20 cellular contexts compared by ENCODE assay signal in genomic region chr4:48629458-48629857, GRCh38.
DNase-seq lines count a peak whose midpoint lies in the region; ATAC-seq, FAIRE-seq and TF ChIP-seq lines count a peak whose summit lies in the region.
"Had no signal": no experiment of that assay in that cellular context is flagged by ENCODE, and none has a peak within 500 bp of the region (broad histone marks: within the 10 kb centered on the region; RNA-seq: fewer than 3 reads in every experiment).

No MANE protein-coding gene starts in this region.

- no peaks in the 10 kb centered on the region for H3K9me1 ChIP-seq in K562 (ENCODE audit: control insufficient read depth, insufficient read depth, low read length)

- no peak for TF ChIP-seq RAD21 in K562 (CRISPR knock-in tag; conservative IDR thresholded peaks at IDR 0.05 in 1 of 2, IDR thresholded peaks at IDR 0.05 in 1 of 2)

- H3K36me3 Mint-ChIP-seq in T-helper 17 cell (ENCODE audit: low read depth) (peaks cover 4% of the 10 kb centered on the region), nephron progenitor cell (ENCODE audit: low read depth) (peaks cover 8% of the 10 kb centered on the region)

- POLR2A ChIA-PET in K562 (lab: Yijun Ruan, JAX), result interaction anchor here (1.7 kb wide), 1 partner anchor 9 kb away, joined by 5 read pairs; no protein-coding TSS in a partner anchor

- no peaks in the 10 kb centered on the region for H3K79me2 ChIP-seq in K562 (ENCODE audit: control insufficient read depth, insufficient read depth, low read length)

- CTCF ChIA-PET in K562 (lab: Yijun Ruan, JAX; ENCODE audit: low intra/inter-chr PET ratio), result no interaction called here

- H3K27me3 Mint-ChIP-seq in T-helper 17 cell (no peaks in the 10 kb centered on the region), nephron progenitor cell (ENCODE audit: low read depth, poor library complexity) (no peaks in the 10 kb centered on the region)

- peaks cover 0 to 12% of the 10 kb centered on the region in 2 experiments; a peak in 3 of 5 replicates for H3K4me1 ChIP-seq in K562 (replicated peaks in 1 of 2; ENCODE audit: control insufficient read depth in 2 of 2, insufficient read depth in 2 of 2, low read length in 2 of 2)
- H3K4me1 ChIP-seq: BE2C had no signal

- no TSS peak for BruUV-seq in K562 (replicated peaks; lab: Mats Ljungman, UMichigan)

- peak; percentile 33; the same call in 1 of the 2 replicates for TF ChIP-seq EP300 in K562 (IDR thresholded peaks at IDR 0.05; ENCODE audit: low read length)

- H3K9me3 ChIP-seq in T-helper 17 cell (ENCODE audit: control insufficient read depth, low read length, poor library complexity, severe bottlenecking) (no peaks in the 10 kb centered on the region), K562 (replicated peaks; ENCODE audit: control insufficient read depth, insufficient read depth, low read depth, low read length) (no peaks in the 10 kb centered on the region)
- H3K9me3 ChIP-seq: BE2C, SJCRH30 had no signal

- peak; percentile 9 for FAIRE-seq in GM18507 (lab: Jason Lieb, UNC)
- peak; percentile 19 for FAIRE-seq in K562 (lab: Jason Lieb, UNC)
- FAIRE-seq: H54 had no signal

- H3K36me3 ChIP-seq in K562 (ENCODE audit: control insufficient read depth, insufficient read depth, low read length), result no peaks in the 10 kb centered on the region
- H3K36me3 ChIP-seq: BE2C had no signal

- TF ChIP-seq CTCF in K562 (IDR thresholded peaks at IDR 0.05 in 2 of 3, conservative IDR thresholded peaks at IDR 0.05 in 1 of 3; ENCODE audit: insufficient read depth in 2 of 3, low read depth in 1 of 3, low read length in 3 of 3) (no peak), nephron progenitor cell (IDR thresholded peaks at IDR 0.05) (no peak)

- no peak for DNase-seq in GM18507 (ENCODE audit: extremely low spot score, insufficient read length, low read depth)
- no peak for DNase-seq in T-helper 17 cell
- DNase-seq in K562 (ENCODE audit: extremely low read depth in 1 of 4, low spot score in 3 of 4), result peak in 2 of 4 experiments; percentile 23 to 62
- DNase-seq in nephron progenitor cell, result no peak
- no peak for DNase-seq in GDM1 (lab: John Stamatoyannopoulos, UW)
- DNase-seq in DMS 273 (lab: John Stamatoyannopoulos, UW; ENCODE audit: unreplicated experiment), result no peak
- DNase-seq: BE2C, COR-L47, DND-41, MM.1S, NCI-H1048, NCI-H1417 treated with DMSO at 0.1 percent for 48 hours, NCI-H187 treated with DMSO at 0.1 percent for 48 hours, NCI-H2227 treated with DMSO at 0.1 percent for 48 hours, NCI-H510A, NCI-H748 treated with DMSO at 0.1 percent for 48 hours, SJCRH30 had no signal

- H3K27me3 ChIP-seq in K562 (ENCODE audit: control insufficient read depth in 2 of 2, insufficient read depth in 2 of 2, low read length in 2 of 2), result no peaks in the 10 kb centered on the region
- H3K27me3 ChIP-seq: BE2C, SJCRH30 had no signal

- H3K4me3 Mint-ChIP-seq in T-helper 17 cell (no peak overlapping the region), nephron progenitor cell (no peak overlapping the region)

- H3K27ac Mint-ChIP-seq in T-helper 17 cell (peak overlapping the region; percentile 47), nephron progenitor cell (peak overlapping the region; percentile 1)

- peak overlapping the region; percentile 27; the same call in 1 of the 2 replicates for H2AFZ ChIP-seq in K562 (ENCODE audit: low read depth, low read length)

- 0% methylated on average over 2 of the region's 2 CpGs for WGBS in K562 (ENCODE audit: insufficient coverage, low coverage, missing lambda C conversion rate)

- H3K4me1 Mint-ChIP-seq in T-helper 17 cell (peaks cover 6% of the 10 kb centered on the region), nephron progenitor cell (no peaks in the 10 kb centered on the region)

- in situ Hi-C loops in K562 (cut with MboI), result no loop called here

- no peak for ATAC-seq in T-helper 17 cell
- ATAC-seq in K562, result peak; percentile 78
- ATAC-seq in GM18858 (IDR thresholded peaks at IDR 0.05; ENCODE audit: unreplicated experiment), result no peak
- ATAC-seq in GM21381 (IDR thresholded peaks at IDR 0.05; ENCODE audit: unreplicated experiment), result no peak

- H3K4me2 ChIP-seq in K562 (ENCODE audit: insufficient read depth, low read length), result peak overlapping the region; percentile 38

- peak overlapping the region; percentile 50; the same call in 2 of the 3 replicates for H3K27ac ChIP-seq in K562 (ENCODE audit: extremely low read depth, low read depth, low read length)
- H3K27ac ChIP-seq: SJCRH30 had no signal

- TF ChIP-seq POLR2A in K562 (conservative IDR thresholded peaks at IDR 0.05), result no peak

- no peak overlapping the region for H3K9ac ChIP-seq in K562 (ENCODE audit: insufficient read depth in 1 of 2, low read depth in 2 of 2, low read length in 2 of 2)

- H3K9me3 Mint-ChIP-seq in nephron progenitor cell, result no peaks in the 10 kb centered on the region

- intact Hi-C loops in K562 (cut with micrococcal nuclease), result no loop called here

- no peak overlapping the region for H3K4me3 ChIP-seq in K562
- H3K4me3 ChIP-seq: SJCRH30 had no signal

- no peaks in the 10 kb centered on the region for H4K20me1 ChIP-seq in K562 (replicated peaks; ENCODE audit: control insufficient read depth, insufficient read depth, low read length)

TF ChIP-seq in K562, 482 proteins besides CTCF, POLR2A, EP300 and RAD21 (continues in another document):
- TF ChIP-seq, protein P1, sequence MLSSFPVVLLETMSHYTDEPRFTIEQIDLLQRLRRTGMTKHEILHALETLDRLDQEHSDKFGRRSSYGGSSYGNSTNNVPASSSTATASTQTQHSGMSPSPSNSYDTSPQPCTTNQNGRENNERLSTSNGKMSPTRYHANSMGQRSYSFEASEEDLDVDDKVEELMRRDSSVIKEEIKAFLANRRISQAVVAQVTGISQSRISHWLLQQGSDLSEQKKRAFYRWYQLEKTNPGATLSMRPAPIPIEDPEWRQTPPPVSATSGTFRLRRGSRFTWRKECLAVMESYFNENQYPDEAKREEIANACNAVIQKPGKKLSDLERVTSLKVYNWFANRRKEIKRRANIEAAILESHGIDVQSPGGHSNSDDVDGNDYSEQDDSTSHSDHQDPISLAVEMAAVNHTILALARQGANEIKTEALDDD (IDR thresholded peaks at IDR 0.05), result peak; percentile 48
- TF ChIP-seq MBD2 (IDR thresholded peaks at IDR 0.05; ENCODE audit: borderline replicate concordance, low read depth), result no peak
- 0 out of 2 replicates have a peak, but pooled peaks have one; percentile 40 for TF ChIP-seq DPF2 (IDR thresholded peaks at IDR 0.05)
- peak in 1 of 2 experiments; percentile 46; a peak in 1 of 4 replicates for TF ChIP-seq RCOR1 (IDR thresholded peaks at IDR 0.05; ENCODE audit: borderline replicate concordance in 1 of 2, low read depth in 2 of 2, low read length in 2 of 2)
- TF ChIP-seq SMAD4 (CRISPR knock-in tag; conservative IDR thresholded peaks at IDR 0.05), result peak; percentile 57
- TF ChIP-seq PKNOX1 (IDR thresholded peaks at IDR 0.05), result peak; percentile 53
- TF ChIP-seq MLLT1 (IDR thresholded peaks at IDR 0.05), result no peak
- TF ChIP-seq FOXK2 (conservative IDR thresholded peaks at IDR 0.05 in 1 of 2, IDR thresholded peaks at IDR 0.05 in 1 of 2; ENCODE audit: low read depth in 2 of 2), result no peak
- TF ChIP-seq HNRNPL (IDR thresholded peaks at IDR 0.05; ENCODE audit: low read depth, low read length), result no peak
- TF ChIP-seq FUS (optimal IDR thresholded peaks at IDR 0.05; ENCODE audit: low read depth, low read length), result no peak
- TF ChIP-seq CTBP1 (IDR thresholded peaks at IDR 0.05; ENCODE audit: borderline replicate concordance), result peak; percentile 80
- TF ChIP-seq, protein P2, sequence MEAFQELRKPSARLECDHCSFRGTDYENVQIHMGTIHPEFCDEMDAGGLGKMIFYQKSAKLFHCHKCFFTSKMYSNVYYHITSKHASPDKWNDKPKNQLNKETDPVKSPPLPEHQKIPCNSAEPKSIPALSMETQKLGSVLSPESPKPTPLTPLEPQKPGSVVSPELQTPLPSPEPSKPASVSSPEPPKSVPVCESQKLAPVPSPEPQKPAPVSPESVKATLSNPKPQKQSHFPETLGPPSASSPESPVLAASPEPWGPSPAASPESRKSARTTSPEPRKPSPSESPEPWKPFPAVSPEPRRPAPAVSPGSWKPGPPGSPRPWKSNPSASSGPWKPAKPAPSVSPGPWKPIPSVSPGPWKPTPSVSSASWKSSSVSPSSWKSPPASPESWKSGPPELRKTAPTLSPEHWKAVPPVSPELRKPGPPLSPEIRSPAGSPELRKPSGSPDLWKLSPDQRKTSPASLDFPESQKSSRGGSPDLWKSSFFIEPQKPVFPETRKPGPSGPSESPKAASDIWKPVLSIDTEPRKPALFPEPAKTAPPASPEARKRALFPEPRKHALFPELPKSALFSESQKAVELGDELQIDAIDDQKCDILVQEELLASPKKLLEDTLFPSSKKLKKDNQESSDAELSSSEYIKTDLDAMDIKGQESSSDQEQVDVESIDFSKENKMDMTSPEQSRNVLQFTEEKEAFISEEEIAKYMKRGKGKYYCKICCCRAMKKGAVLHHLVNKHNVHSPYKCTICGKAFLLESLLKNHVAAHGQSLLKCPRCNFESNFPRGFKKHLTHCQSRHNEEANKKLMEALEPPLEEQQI (IDR thresholded peaks at IDR 0.05), result peak; percentile 30; the same call in 1 of the 2 replicates
- peak; percentile 51; the same call in 1 of the 2 replicates for TF ChIP-seq GABPA (tag; conservative IDR thresholded peaks at IDR 0.05; ENCODE audit: low read depth)
- no peak for TF ChIP-seq SLC30A9 (CRISPR knock-in tag; IDR thresholded peaks at IDR 0.05)
- TF ChIP-seq MECOM (CRISPR knock-in tag; IDR thresholded peaks at IDR 0.05), result peak; percentile 74; the same call in 1 of the 2 replicates
